27 cellular contexts compared by ENCODE assay signal in the genomic region with DNA sequence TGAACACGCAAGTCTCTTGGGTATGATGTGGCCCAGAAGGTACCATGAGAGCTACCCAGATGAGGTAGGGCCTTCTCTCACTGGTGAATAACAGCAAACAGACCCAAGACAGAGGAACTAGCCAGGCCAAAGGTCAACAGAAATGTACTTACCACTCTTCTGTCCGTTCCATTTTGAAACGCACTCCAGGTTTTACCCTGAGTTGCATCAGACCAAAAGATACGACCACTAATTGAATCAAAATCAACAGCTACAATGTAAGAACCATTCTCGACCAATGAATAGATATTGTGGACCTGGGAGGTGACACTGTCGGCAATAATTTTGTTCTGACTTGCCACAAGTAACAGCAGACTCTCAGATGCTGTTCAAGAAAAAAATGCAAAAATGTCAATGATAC.
"Had no signal": no experiment of that assay in that cellular context is flagged by ENCODE, and none has a peak within 500 bp of the region (broad histone marks: within the 10 kb centered on the region; RNA-seq: fewer than 3 reads in every experiment).

No MANE protein-coding gene starts in this region.

- H3K36me3 ChIP-seq: esophagus squamous epithelium, lower lobe of right lung, prostate gland, right atrium auricular region, sigmoid colon, suprapubic skin, vagina had no signal

- ATAC-seq: effector memory CD8-positive, alpha-beta T cell; left ventricle myocardium superior; lower lobe of right lung; mucosa of descending colon; natural killer cell treated with Interleukin-12 subunit alpha and Interleukin-12 subunit beta and Interleukin-15 and Interleukin-18, amount 100 ng/mL, for 72 hours; stimulated activated naive B cell treated with anti-CD40 and anti-IgM and Interleukin-4, amounts not matched to agents 10 μg/mL and 1 μg/mL and 100 μg/mL, for 72 hours had no signal

- H3K27ac ChIP-seq: coronary artery, esophagus squamous epithelium, lower lobe of right lung, neural progenitor cell, parathyroid adenoma, prostate gland, right atrium auricular region, sigmoid colon, suprapubic skin, vagina had no signal

- H3K4me3 ChIP-seq: coronary artery, esophagus squamous epithelium, lower lobe of right lung, mucosa of descending colon, neural progenitor cell, prostate gland, right atrium auricular region, sigmoid colon, suprapubic skin, vagina had no signal

- H3K4me1 Mint-ChIP-seq: immature natural killer cell, mesothelial cell of epicardium, naive B cell, neural progenitor cell had no signal

- H3K9me3 ChIP-seq: esophagus squamous epithelium, lower lobe of right lung, mucosa of descending colon, prostate gland, right atrium auricular region, sigmoid colon, suprapubic skin, vagina had no signal

- H3K4me1 ChIP-seq: esophagus squamous epithelium, lower lobe of right lung, parathyroid adenoma, prostate gland, right atrium auricular region, sigmoid colon, suprapubic skin had no signal

- H2AFZ ChIP-seq: neural progenitor cell, parathyroid adenoma had no signal

- H3K79me2 ChIP-seq: parathyroid adenoma had no signal

- H3K36me3 Mint-ChIP-seq: immature natural killer cell; naive B cell; natural killer cell treated with Interleukin-12 subunit alpha and Interleukin-12 subunit beta and Interleukin-15 and Interleukin-18, amount 100 ng/mL, for 72 hours; stimulated activated naive B cell treated with anti-CD40 and anti-IgM and Interleukin-4, amounts not matched to agents 10 μg/mL and 1 μg/mL and 100 μg/mL, for 72 hours had no signal

- H3K4me3 Mint-ChIP-seq: effector memory CD8-positive, alpha-beta T cell; immature natural killer cell; mesothelial cell of epicardium; naive B cell; natural killer cell treated with Interleukin-12 subunit alpha and Interleukin-12 subunit beta and Interleukin-15 and Interleukin-18, amount 100 ng/mL, for 72 hours; neural progenitor cell; stimulated activated naive B cell treated with anti-CD40 and anti-IgM and Interleukin-4, amounts not matched to agents 10 μg/mL and 1 μg/mL and 100 μg/mL, for 72 hours; stimulated activated naive CD8-positive, alpha-beta T cell treated with anti-CD3 and anti-CD28 coated beads, Interleukin-15, Interleukin-2, amounts not matched to agents 100 ng/mL and 50 ng/mL, for 24 hours had no signal

- H3K9me3 Mint-ChIP-seq: effector memory CD8-positive, alpha-beta T cell; mesothelial cell of epicardium; natural killer cell treated with Interleukin-12 subunit alpha and Interleukin-12 subunit beta and Interleukin-15 and Interleukin-18, amount 100 ng/mL, for 72 hours; neural progenitor cell; stimulated activated naive B cell treated with anti-CD40 and anti-IgM and Interleukin-4, amounts not matched to agents 10 μg/mL and 1 μg/mL and 100 μg/mL, for 72 hours; stimulated activated naive CD8-positive, alpha-beta T cell treated with anti-CD3 and anti-CD28 coated beads, Interleukin-15, Interleukin-2, amounts not matched to agents 100 ng/mL and 50 ng/mL, for 24 hours had no signal

- H3K27ac Mint-ChIP-seq: effector memory CD8-positive, alpha-beta T cell; immature natural killer cell; mesothelial cell of epicardium; naive B cell; natural killer cell treated with Interleukin-12 subunit alpha and Interleukin-12 subunit beta and Interleukin-15 and Interleukin-18, amount 100 ng/mL, for 72 hours; neural progenitor cell; stimulated activated naive B cell treated with anti-CD40 and anti-IgM and Interleukin-4, amounts not matched to agents 10 μg/mL and 1 μg/mL and 100 μg/mL, for 72 hours; stimulated activated naive CD8-positive, alpha-beta T cell treated with anti-CD3 and anti-CD28 coated beads, Interleukin-15, Interleukin-2, amounts not matched to agents 100 ng/mL and 50 ng/mL, for 24 hours had no signal

- H3K9ac ChIP-seq: neural progenitor cell, parathyroid adenoma had no signal

- H3K4me2 ChIP-seq: neural progenitor cell had no signal

- FAIRE-seq: frontal cortex had no signal

- DNase-seq: dermis blood vessel endothelial cell; effector memory CD8-positive, alpha-beta T cell; erythroblast; esophagus squamous epithelium; hypothalamus; immature natural killer cell; islet precursor cell; kidney glomerular epithelial cell; left ventricle myocardium superior; lower lobe of right lung; mucosa of descending colon; naive B cell; sigmoid colon; stimulated activated CD4-positive, alpha-beta T cell treated with anti-CD3 and anti-CD28 coated beads, Interleukin-2, amount 100 ng/mL, for 48 hours; stimulated activated naive B cell treated with anti-CD40 and anti-IgM and Interleukin-4, amounts not matched to agents 10 μg/mL and 1 μg/mL and 100 μg/mL, for 72 hours; trophoblast cell had no signal

- H3K27me3 ChIP-seq: esophagus squamous epithelium, neural progenitor cell, right atrium auricular region, sigmoid colon, suprapubic skin, vagina had no signal
